In the genomic region with DNA sequence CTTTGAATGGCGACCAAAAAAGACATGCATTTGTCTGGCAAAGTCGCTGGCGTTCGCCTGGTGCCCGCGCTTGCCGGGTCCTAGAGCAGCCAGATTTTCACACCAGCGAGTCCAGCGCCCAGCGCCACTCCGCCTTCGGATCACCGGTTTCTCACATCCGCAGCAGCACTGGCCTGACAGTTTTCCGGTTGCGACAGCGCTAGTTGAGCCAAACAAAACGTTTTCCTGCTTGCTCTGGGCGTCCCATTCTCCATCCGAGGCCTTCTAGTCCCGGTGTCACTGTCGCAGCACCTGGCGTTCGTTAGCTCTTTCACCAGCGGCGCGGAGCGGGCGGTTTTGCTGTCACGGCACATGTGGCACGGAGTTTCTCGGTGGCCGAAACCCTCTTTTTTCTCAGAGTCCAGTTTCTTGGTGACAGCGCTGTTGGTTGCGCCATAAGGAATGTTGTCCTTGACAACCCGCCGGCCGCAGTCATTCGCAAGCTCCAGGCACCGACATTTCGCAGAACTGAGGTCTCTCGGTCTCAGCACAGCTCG, we compare ENCODE assay signal across 8 cellular contexts. TPM values are rescaled to one million over a fixed set of nuclear protein-coding genes. Genes with fewer than 3 reads are reported as not detected.
DNase-seq lines count a peak whose midpoint lies in the region; ATAC-seq and TF ChIP-seq lines count a peak whose summit lies in the region.

No MANE protein-coding gene starts in this region.

- peaks cover 5% of the 10 kb centered on the region for H3K79me2 ChIP-seq in ACC112 (ENCODE audit: control insufficient read depth, insufficient read depth, low read length, unreplicated experiment)

- H3K27me3 Mint-ChIP-seq in natural killer cell treated with Interleukin-12 subunit alpha and Interleukin-12 subunit beta and Interleukin-15 and Interleukin-18, amount 100 ng/mL, for 72 hours = no peaks in the 10 kb centered on the region

- H3K27ac Mint-ChIP-seq in natural killer cell treated with Interleukin-12 subunit alpha and Interleukin-12 subunit beta and Interleukin-15 and Interleukin-18, amount 100 ng/mL, for 72 hours = peak overlapping the region; percentile 100

- no peaks in the 10 kb centered on the region for H3K9me3 Mint-ChIP-seq in natural killer cell treated with Interleukin-12 subunit alpha and Interleukin-12 subunit beta and Interleukin-15 and Interleukin-18, amount 100 ng/mL, for 72 hours

- no peaks in the 10 kb centered on the region for H3K36me3 ChIP-seq in ACC112 (ENCODE audit: insufficient read depth, low read length)

- TF ChIP-seq POLR2A in GM18951 (IDR thresholded peaks at IDR 0.05; ENCODE audit: extremely low read depth, insufficient read depth, insufficient read length) = peak; percentile 76

- H3K4me1 ChIP-seq in ACC112 (ENCODE audit: control insufficient read depth, insufficient read depth, low read length, unreplicated experiment) = no peaks in the 10 kb centered on the region

- H3K4me3 Mint-ChIP-seq in natural killer cell treated with Interleukin-12 subunit alpha and Interleukin-12 subunit beta and Interleukin-15 and Interleukin-18, amount 100 ng/mL, for 72 hours = peak overlapping the region; percentile 100

- DNase-seq in NOMO-1 (lab: John Stamatoyannopoulos, UW; ENCODE audit: unreplicated experiment in 2 of 2) (peak; percentile 98), activated T-cell treated with anti-CD3 and anti-CD28 coated beads for 4 hours (peak; percentile 41), fibroblast of gingiva (ENCODE audit: low read depth) (peak; percentile 95)
- DNase-seq in natural killer cell treated with Interleukin-12 subunit alpha and Interleukin-12 subunit beta and Interleukin-15 and Interleukin-18, amount 100 ng/mL, for 72 hours (ENCODE audit: low spot score) = peak; percentile 90
- peak; percentile 73 for DNase-seq in stimulated activated naive CD8-positive, alpha-beta T cell treated with anti-CD3 and anti-CD28 coated beads, Interleukin-15, Interleukin-2, amounts not matched to agents 100 U/mL and 50 U/mL, for 24 hours

- in situ Hi-C loops in GM18951 (cut with MboI; ENCODE audit: low sequenced_read_pairs, unreplicated experiment) = no loop called here

- peak overlapping the region; percentile 74 for H3K4me3 ChIP-seq in ACC112 (ENCODE audit: low read depth, low read length)

- peak; percentile 34 for ATAC-seq in HG03159 (IDR thresholded peaks at IDR 0.05; ENCODE audit: unreplicated experiment)
- peak; percentile 63 to 76 for ATAC-seq in natural killer cell treated with Interleukin-12 subunit alpha and Interleukin-12 subunit beta and Interleukin-15 and Interleukin-18, amount 100 ng/mL, for 72 hours
- ATAC-seq in stimulated activated naive CD8-positive, alpha-beta T cell treated with anti-CD3 and anti-CD28 coated beads, Interleukin-15, Interleukin-2, amounts not matched to agents 100 U/mL and 50 U/mL, for 24 hours = peak; percentile 35

- peaks cover 21% of the 10 kb centered on the region for H3K36me3 Mint-ChIP-seq in natural killer cell treated with Interleukin-12 subunit alpha and Interleukin-12 subunit beta and Interleukin-15 and Interleukin-18, amount 100 ng/mL, for 72 hours

- H3K27ac ChIP-seq in ACC112 (ENCODE audit: low read depth, low read length) = peak overlapping the region; percentile 84

- H2AFZ ChIP-seq in ACC112 (ENCODE audit: low read length, unreplicated experiment) = peak overlapping the region; percentile 10

- H3K27me3 ChIP-seq in ACC112 (ENCODE audit: insufficient read depth, low read length) = no peaks in the 10 kb centered on the region

- H3K4me1 Mint-ChIP-seq in natural killer cell treated with Interleukin-12 subunit alpha and Interleukin-12 subunit beta and Interleukin-15 and Interleukin-18, amount 100 ng/mL, for 72 hours (ENCODE audit: low read depth in 2 of 2) = peaks cover 41 to 58% of the 10 kb centered on the region in 2 donors

RNA-seq across cellular contexts. Expression of a gene that starts 48.0 kb away (rescaled TPM):
- total RNA-seq in natural killer cell treated with Interleukin-12 subunit alpha and Interleukin-12 subunit beta and Interleukin-15 and Interleukin-18, amount 100 ng/mL, for 72 hours = 1 to 10 TPM; 4.8 to 6.9 TPM

Comparison
In these comparisons a context has a peak if more than half of its experiments do, and no peak if none do; other contexts are left out.
1. Peak in every context shown above with its lines: DNase-seq, ATAC-seq, H3K4me3 ChIP-seq and H3K27ac ChIP-seq.
2. DNase-seq: peak in every context shown above with its lines; median percentile 98 in NOMO-1; 95 in fibroblast of gingiva; 90 in natural killer cell treated with Interleukin-12 subunit alpha and Interleukin-12 subunit beta and Interleukin-15 and Interleukin-18, amount 100 ng/mL, for 72 hours; 73 in stimulated activated naive CD8-positive, alpha-beta T cell treated with anti-CD3 and anti-CD28 coated beads, Interleukin-15, Interleukin-2, amounts not matched to agents 100 U/mL and 50 U/mL, for 24 hours; 41 in activated T-cell treated with anti-CD3 and anti-CD28 coated beads for 4 hours.